13 cellular contexts compared by ENCODE assay signal in the genomic region with DNA sequence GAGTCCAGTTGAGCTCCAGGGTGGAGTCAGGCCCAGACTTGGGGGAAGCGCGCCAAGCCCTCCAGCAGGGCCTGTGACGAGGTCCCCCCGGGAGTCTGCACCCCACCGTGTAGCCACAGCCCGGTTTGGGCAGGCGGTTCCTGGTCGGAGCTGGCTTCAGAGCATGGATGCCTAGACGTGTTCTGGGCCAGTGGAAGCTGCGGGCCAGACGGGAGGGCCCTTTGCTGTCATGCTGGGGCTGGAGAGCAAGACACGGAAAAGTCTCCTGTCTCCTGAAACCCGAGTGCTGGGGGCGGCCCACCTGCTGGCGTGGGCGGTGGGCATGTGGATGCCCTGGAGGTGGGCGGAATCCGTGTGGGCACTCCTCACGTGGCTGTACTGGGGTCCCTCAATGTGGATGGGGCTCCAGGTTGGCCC. TPM values are rescaled to one million over a fixed set of nuclear protein-coding genes. Genes with fewer than 3 reads are reported as not detected.
DNase-seq lines count a peak whose midpoint lies in the region; ATAC-seq and TF ChIP-seq lines count a peak whose summit lies in the region.
"Had no signal": no experiment of that assay in that cellular context is flagged by ENCODE, and none has a peak within 500 bp of the region (broad histone marks: within the 10 kb centered on the region; RNA-seq: fewer than 3 reads in every experiment).

No MANE protein-coding gene starts in this region.

- H3K27me3 Mint-ChIP-seq in MCF 10A (ENCODE audit: insufficient read depth, unreplicated experiment) (no peaks in the 10 kb centered on the region), type B pancreatic cell (no peaks in the 10 kb centered on the region), CD14-positive monocyte (ENCODE audit: low read depth in 3 of 3) (peaks cover 15 to 33% (median 27%) of the 10 kb centered on the region in 3 donors)

- H3K27ac Mint-ChIP-seq in MCF 10A (ENCODE audit: low read depth, unreplicated experiment): no peak overlapping the region
- no peak overlapping the region for H3K27ac Mint-ChIP-seq in type B pancreatic cell
- no peak overlapping the region for H3K27ac Mint-ChIP-seq in CD14-positive monocyte
- H3K27ac Mint-ChIP-seq: activated B cell treated with CpG ODN at 0.5 μM for 24 hours had no signal

- POLR2A ChIA-PET in MCF 10A (lab: Yijun Ruan, JAX): no interaction called here

- BruUV-seq in MCF 10A (replicated peaks; lab: Mats Ljungman, UMichigan): no TSS peak

- DNase-seq in breast epithelium (ENCODE audit: low spot score in 2 of 2) (no peak), MCF 10A (ENCODE audit: unreplicated experiment) (no peak), brain microvascular endothelial cell (no peak), lung (ENCODE audit: low spot score) (no peak), type B pancreatic cell (ENCODE audit: extremely low spot score, unreplicated experiment) (no peak), NCI-H2029 treated with DMSO at 0.1 percent for 48 hours (lab: John Stamatoyannopoulos, UW) (no peak), CD14-positive monocyte (ENCODE audit: low spot score) (no peak)
- DNase-seq in activated CD4-positive, alpha-beta T cell treated with anti-CD3 and anti-CD28 coated beads for 48 hours: no peak
- DNase-seq: activated B cell treated with CpG ODN at 0.5 μM for 24 hours; kidney glomerular epithelial cell; NCI-H146; stimulated activated CD8-positive, alpha-beta memory T cell treated with anti-CD3 and anti-CD28 coated beads, Interleukin-4, amount 100 ng/mL, for 48 hours had no signal

- H3K36me3 Mint-ChIP-seq in MCF 10A (ENCODE audit: insufficient read depth, unreplicated experiment) (peaks cover 5% of the 10 kb centered on the region), type B pancreatic cell (no peaks in the 10 kb centered on the region), CD14-positive monocyte (no peaks in the 10 kb centered on the region)
- H3K36me3 Mint-ChIP-seq: activated naive CD4-positive, alpha-beta T cell treated with anti-CD3 and anti-CD28 coated beads, Interleukin-2, amount 50 U/mL, for 72 hours had no signal

- in situ Hi-C loops in brain microvascular endothelial cell (cut with HindIII; ENCODE audit: low pct_ligation_motif_present, low sequenced_read_pairs): no loop called here

- H3K27me3 ChIP-seq in breast epithelium (no peaks in the 10 kb centered on the region), brain microvascular endothelial cell (replicated peaks) (no peaks in the 10 kb centered on the region), lung (ENCODE audit: control insufficient read depth, insufficient read depth) (no peaks in the 10 kb centered on the region)

- no peaks in the 10 kb centered on the region for H3K36me3 ChIP-seq in breast epithelium
- H3K36me3 ChIP-seq in brain microvascular endothelial cell (replicated peaks): no peaks in the 10 kb centered on the region
- H3K36me3 ChIP-seq in lung (ENCODE audit: control insufficient read depth in 2 of 2, insufficient read depth in 2 of 2, low read length in 2 of 2): peaks cover 0 to 4% of the 10 kb centered on the region in 2 donors

- H3K4me3 Mint-ChIP-seq in MCF 10A (ENCODE audit: unreplicated experiment) (no peak overlapping the region), type B pancreatic cell (peak overlapping the region; percentile 96), CD14-positive monocyte (no peak overlapping the region)

- TF ChIP-seq POLR2A in breast epithelium (IDR thresholded peaks at IDR 0.05): no peak

- H3K4me1 Mint-ChIP-seq in MCF 10A (ENCODE audit: insufficient read depth, unreplicated experiment) (no peaks in the 10 kb centered on the region), type B pancreatic cell (ENCODE audit: unreplicated experiment) (peaks cover 9% of the 10 kb centered on the region), CD14-positive monocyte (peaks cover 11% of the 10 kb centered on the region)

- WGBS in lung, 2 donors: 70 to 81% methylated on average over 19 of the region's 19 CpGs

- TF ChIP-seq CTCF in breast epithelium (IDR thresholded peaks at IDR 0.05) (no peak), MCF 10A (IDR thresholded peaks at IDR 0.05; ENCODE audit: unreplicated experiment) (no peak), brain microvascular endothelial cell (IDR thresholded peaks at IDR 0.05; ENCODE audit: low read depth, low read length, missing control alignments) (no peak), lung (IDR thresholded peaks at IDR 0.05; ENCODE audit: control extremely low read depth, extremely low read depth) (no peak), type B pancreatic cell (conservative IDR thresholded peaks at IDR 0.05) (no peak), CD14-positive monocyte (IDR thresholded peaks at IDR 0.05) (no peak)

- peaks cover 7 to 14% of the 10 kb centered on the region in 2 donors for H3K4me1 ChIP-seq in breast epithelium
- peaks cover 8 to 28% of the 10 kb centered on the region in 2 donors for H3K4me1 ChIP-seq in lung (ENCODE audit: control insufficient read depth in 2 of 2, insufficient read depth in 2 of 2, low read length in 2 of 2)

- H3K9me3 ChIP-seq in breast epithelium: no peaks in the 10 kb centered on the region
- H3K9me3 ChIP-seq in lung (ENCODE audit: control insufficient read depth in 2 of 2, insufficient read depth in 1 of 2, low read length in 1 of 2): no peaks in the 10 kb centered on the region

- H3K9me3 Mint-ChIP-seq in MCF 10A (ENCODE audit: unreplicated experiment) (no peaks in the 10 kb centered on the region), type B pancreatic cell (no peaks in the 10 kb centered on the region), CD14-positive monocyte (no peaks in the 10 kb centered on the region)
- H3K9me3 Mint-ChIP-seq: activated B cell treated with CpG ODN at 0.5 μM for 24 hours; activated naive CD4-positive, alpha-beta T cell treated with anti-CD3 and anti-CD28 coated beads, Interleukin-2, amount 50 U/mL, for 72 hours had no signal

- intact Hi-C loops in breast epithelium (cut with DNase I; ENCODE audit: low total_unique reads): no loop called here
- intact Hi-C loops in MCF 10A (cut with micrococcal nuclease): no loop called here
- intact Hi-C loops in CD14-positive monocyte (cut with micrococcal nuclease): no loop called here

- CTCF ChIA-PET in MCF 10A (lab: Yijun Ruan, JAX): interaction anchor here (1.6 kb wide), 1 partner anchor 8 kb away, joined by 5 read pairs; no protein-coding TSS in a partner anchor

- H3K27ac ChIP-seq in breast epithelium (peak overlapping the region in 1 of 2 donors; percentile 52), brain microvascular endothelial cell (no peak overlapping the region), lung (ENCODE audit: low read depth in 1 of 2, low read length in 1 of 2) (peak overlapping the region in 1 of 2 donors; percentile 41)

- no peak for ATAC-seq in lung (ENCODE audit: insufficient read depth, low FRiP score)
- ATAC-seq: activated naive CD4-positive, alpha-beta T cell treated with anti-CD3 and anti-CD28 coated beads, Interleukin-2, amount 50 U/mL, for 72 hours had no signal

- H3K4me3 ChIP-seq in breast epithelium (peak overlapping the region in 2 of 3 donors; percentile 59 to 75), brain microvascular endothelial cell (ENCODE audit: low read depth, low read length) (peak overlapping the region; percentile 73), lung (peak overlapping the region; percentile 1)

RNA-seq across cellular contexts. Expression of a gene that starts 1.9 kb away (rescaled TPM):
- total RNA-seq in breast epithelium (10 to 100 TPM in 1 of 3 donors, 1 to 10 TPM in 2; 5.6 to 19.0 (median 8.6) TPM), MCF 10A (2022) (15.5 and 16.4 TPM in 2 replicates), lung (10 to 100 TPM; 28.5 to 41.6 TPM), type B pancreatic cell (ENCODE audit: low replicate concordance) (29.2 and 56.2 TPM in 2 replicates)
- polyA plus RNA-seq in lung (10 to 100 TPM; 12.6 to 16.8 TPM), CD14-positive monocyte (under 1 TPM; 0.67 to 0.73 TPM)

RNA-seq across cellular contexts. Expression of a gene that starts 25.3 kb away (rescaled TPM):
- not detected for total RNA-seq in breast epithelium
- total RNA-seq in MCF 10A (2022): not detected in 2 replicates
- total RNA-seq in lung: 10 to 100 TPM; 11.4 to 16.8 TPM
- 1 to 10 TPM; 2.0 to 2.1 TPM for polyA plus RNA-seq in lung
- total RNA-seq in type B pancreatic cell (ENCODE audit: low replicate concordance): 0.69 and 0.70 TPM in 2 replicates
- polyA plus RNA-seq in CD14-positive monocyte: not detected

RNA-seq across cellular contexts. Expression of a gene that starts 34.3 kb away (rescaled TPM):
- total RNA-seq in breast epithelium: 10 to 100 TPM; 35.4 to 57.4 (median 40.0) TPM
- total RNA-seq in MCF 10A (2022): 24.5 and 30.5 TPM in 2 replicates
- total RNA-seq in lung: 10 to 100 TPM in 1 of 2 donors, 1 to 10 TPM in 1; 7.7 to 34.3 TPM
- 10 to 100 TPM; 13.1 to 20.6 TPM for polyA plus RNA-seq in lung
- 10.4 and 14.0 TPM in 2 replicates for total RNA-seq in type B pancreatic cell (ENCODE audit: low replicate concordance)
- polyA plus RNA-seq in CD14-positive monocyte: 10 to 100 TPM; 10.5 to 20.5 TPM

RNA-seq across cellular contexts. Expression of a gene that starts 44.2 kb away (rescaled TPM):
- total RNA-seq in breast epithelium: 1 to 10 TPM; 3.0 to 7.6 (median 3.3) TPM
- 0.33 and 0.69 TPM in 2 replicates for total RNA-seq in MCF 10A (2022)
- total RNA-seq in lung: 10 to 100 TPM in 1 of 2 donors, 1 to 10 TPM in 1; 3.8 to 15.2 TPM
- 10 to 100 TPM in 1 of 2 donors, 1 to 10 TPM in 1; 7.9 to 16.0 TPM for polyA plus RNA-seq in lung
- 2.0 and 2.6 TPM in 2 replicates for total RNA-seq in type B pancreatic cell (ENCODE audit: low replicate concordance)
- 10 to 100 TPM; 34.3 to 41.4 TPM for polyA plus RNA-seq in CD14-positive monocyte

Comparison
In these comparisons a context has a peak if more than half of its experiments do, and no peak if none do; other contexts are left out.
1. H3K4me3 ChIP-seq: peak in every context shown above with its lines; median percentile 73 in brain microvascular endothelial cell; 67 in breast epithelium; 1 in lung.